ENCODE assay signal across 9 cellular contexts in genomic region chr17:4572131-4572530, GRCh38. TPM values are rescaled to one million over a fixed set of nuclear protein-coding genes. Genes with fewer than 3 reads are reported as not detected.
"Had no signal": no experiment of that assay in that cellular context is flagged by ENCODE, and none has a peak within 500 bp of the region (broad histone marks: within the 10 kb centered on the region; RNA-seq: fewer than 3 reads in every experiment).

No MANE protein-coding gene starts in this region.

- H2AFZ ChIP-seq: GM23248 had no signal

- ATAC-seq: HCT116 had no signal

- H3K27ac ChIP-seq: GM23248 had no signal

- H3K9me3 ChIP-seq: HAP-1 had no signal

- H3K4me3 ChIP-seq: GM23248, HAP-1 had no signal

- H3K9ac ChIP-seq: GM23248 had no signal

- H3K36me3 ChIP-seq: HAP-1 had no signal

- DNase-seq: GM23248, GOT3, H7, HFFc6, IMR-90 had no signal

RNA-seq across cellular contexts. Expression of gene GGT6, which starts 11.8 kb away (rescaled TPM):
- total RNA-seq: GM23248, H4, H7, HFFc6, IMR-90 had no signal
- polyA plus RNA-seq: GM23248, IMR-90 had no signal

RNA-seq across cellular contexts. Expression of gene SMTNL2, which starts 12.2 kb away (rescaled TPM):
- total RNA-seq: GM23248, HFFc6, HT-29, IMR-90 had no signal
- polyA plus RNA-seq: GM23248, IMR-90 had no signal
